ENCODE assay signal across 17 cellular contexts in genomic region chr5:54541823-54542783, GRCh38. TPM values are rescaled to one million over a fixed set of nuclear protein-coding genes. Genes with fewer than 3 reads are reported as not detected.
DNase-seq lines count a peak whose midpoint lies in the region; ATAC-seq and TF ChIP-seq lines count a peak whose summit lies in the region.
"Had no signal": no experiment of that assay in that cellular context is flagged by ENCODE, and none has a peak within 500 bp of the region (broad histone marks: within the 10 kb centered on the region; RNA-seq: fewer than 3 reads in every experiment).

No MANE protein-coding gene starts in this region.

- H3K9me3 ChIP-seq in left ventricle myocardium inferior (replicated peaks) (no peaks in the 10 kb centered on the region), esophagus muscularis mucosa (no peaks in the 10 kb centered on the region), upper lobe of right lung (no peaks in the 10 kb centered on the region), sigmoid colon (no peaks in the 10 kb centered on the region)
- H3K9me3 ChIP-seq: Peyer's patch had no signal

- TF ChIP-seq CTCF in left ventricle myocardium inferior (IDR thresholded peaks at IDR 0.05; ENCODE audit: borderline replicate concordance) (no peak), esophagus muscularis mucosa (IDR thresholded peaks at IDR 0.05) (no peak), upper lobe of right lung (IDR thresholded peaks at IDR 0.05) (no peak), sigmoid colon (IDR thresholded peaks at IDR 0.05) (no peak)

- TF ChIP-seq EP300 in esophagus muscularis mucosa (IDR thresholded peaks at IDR 0.05), result no peak
- TF ChIP-seq EP300 in sigmoid colon (IDR thresholded peaks at IDR 0.05), result no peak

- 90% methylated on average over 12 of the region's 12 CpGs for WGBS in esophagus muscularis mucosa
- 93 to 95% methylated on average over 12 of the region's 12 CpGs for WGBS in sigmoid colon, 2 donors

- no peaks in the 10 kb centered on the region for H3K27me3 ChIP-seq in left ventricle myocardium inferior (ENCODE audit: low read depth)
- no peaks in the 10 kb centered on the region for H3K27me3 ChIP-seq in esophagus muscularis mucosa
- no peaks in the 10 kb centered on the region for H3K27me3 ChIP-seq in upper lobe of right lung
- H3K27me3 ChIP-seq in sigmoid colon, result no peaks in the 10 kb centered on the region
- H3K27me3 ChIP-seq: Peyer's patch had no signal

- H3K36me3 ChIP-seq in left ventricle myocardium inferior, result no peaks in the 10 kb centered on the region
- H3K36me3 ChIP-seq in esophagus muscularis mucosa, result peaks cover 0 to 8% (median 0%) of the 10 kb centered on the region in 4 donors
- peaks cover 4% of the 10 kb centered on the region for H3K36me3 ChIP-seq in upper lobe of right lung
- H3K36me3 ChIP-seq in sigmoid colon, result peaks cover 0 to 2% (median 0%) of the 10 kb centered on the region in 4 donors
- H3K36me3 ChIP-seq: Peyer's patch had no signal

- ATAC-seq in Right ventricle myocardium inferior, result peak; percentile 26
- ATAC-seq in upper lobe of right lung, result peak; percentile 42
- ATAC-seq in HG03521 (IDR thresholded peaks at IDR 0.05; ENCODE audit: unreplicated experiment), result no peak
- ATAC-seq in HG03457 (IDR thresholded peaks at IDR 0.05; ENCODE audit: unreplicated experiment), result no peak

- DNase-seq in Right ventricle myocardium inferior (ENCODE audit: missing footprints) (no peak), left ventricle myocardium inferior (no peak), NCI-H774 (lab: John Stamatoyannopoulos, UW) (peak; percentile 33), esophagus muscularis mucosa (ENCODE audit: extremely low spot score) (peak; percentile 85), upper lobe of right lung (no peak), sigmoid colon (no peak)
- DNase-seq: ACHN; activated CD4-positive, alpha-beta T cell treated with anti-CD3 and anti-CD28 coated beads, Interleukin-2, amount 10 ng/mL, durations not matched to agents 24 days and 14 days; activated naive CD4-positive, alpha-beta T cell treated with anti-CD3 and anti-CD28 coated beads, Interleukin-2, amount 10 ng/mL, durations not matched to agents 7 days and 5 days; CD4-positive, alpha-beta T cell; DND-41; NCI-H1694; NCI-H524 treated with DMSO at 0.1 percent for 48 hours; Peyer's patch; stimulated activated CD4-positive, alpha-beta T cell treated with anti-CD3 and anti-CD28 coated beads, Interleukin-12 subunit alpha, Interleukin-12 subunit beta, amount 100 ng/mL, for 4 hours had no signal

- intact Hi-C loops in Right ventricle myocardium inferior (cut with DNase I) (no loop called here), left ventricle myocardium inferior (cut with micrococcal nuclease) (no loop called here), esophagus muscularis mucosa (cut with DNase I) (no loop called here), upper lobe of right lung (cut with DNase I) (no loop called here), sigmoid colon (cut with DNase I) (no loop called here)

- peaks cover 46% of the 10 kb centered on the region for H3K4me1 ChIP-seq in left ventricle myocardium inferior
- H3K4me1 ChIP-seq in esophagus muscularis mucosa, result peaks cover 11 to 30% (median 18%) of the 10 kb centered on the region in 4 donors
- H3K4me1 ChIP-seq in upper lobe of right lung, result peaks cover 9% of the 10 kb centered on the region
- peaks cover 0 to 48% (median 29%) of the 10 kb centered on the region in 4 donors for H3K4me1 ChIP-seq in sigmoid colon
- H3K4me1 ChIP-seq: Peyer's patch had no signal

- H3K27ac ChIP-seq in left ventricle myocardium inferior (replicated peaks), result no peak overlapping the region
- H3K27ac ChIP-seq in esophagus muscularis mucosa (replicated peaks in 1 of 4), result no peak overlapping the region
- H3K27ac ChIP-seq in upper lobe of right lung, result no peak overlapping the region
- peak overlapping the region in 2 of 4 donors; percentile 20 to 33 for H3K27ac ChIP-seq in sigmoid colon
- H3K27ac ChIP-seq: Peyer's patch had no signal

- TF ChIP-seq POLR2A in esophagus muscularis mucosa (IDR thresholded peaks at IDR 0.05; ENCODE audit: low read depth) (no peak), sigmoid colon (IDR thresholded peaks at IDR 0.05) (no peak)

- H3K4me3 ChIP-seq in left ventricle myocardium inferior, result no peak overlapping the region
- H3K4me3 ChIP-seq in esophagus muscularis mucosa, result no peak overlapping the region
- H3K4me3 ChIP-seq in upper lobe of right lung, result no peak overlapping the region
- H3K4me3 ChIP-seq in sigmoid colon, result no peak overlapping the region
- H3K4me3 ChIP-seq: Peyer's patch had no signal

RNA-seq across cellular contexts. Expression of gene SNX18, which starts 24.5 kb away (rescaled TPM):
- 25.2 TPM for total RNA-seq in Right ventricle myocardium inferior
- total RNA-seq in left ventricle myocardium inferior, result 28.7 TPM
- total RNA-seq in esophagus muscularis mucosa, result 10 to 100 TPM; 34.1 to 93.3 (median 57.4) TPM
- 35.4 TPM for total RNA-seq in upper lobe of right lung
- total RNA-seq in sigmoid colon, result 10 to 100 TPM; 37.8 to 51.3 (median 46.1) TPM
- 1 to 10 TPM; 3.9 to 6.5 (median 5.4) TPM for polyA plus RNA-seq in sigmoid colon

Comparison
In these comparisons a context has a peak if more than half of its experiments do, and no peak if none do; other contexts are left out.
1. ATAC-seq: peak in Right ventricle myocardium inferior (single experiment) and upper lobe of right lung (single experiment); none in HG03521 (single experiment) and HG03457 (single experiment).
2. DNase-seq: peak in NCI-H774 (single experiment) and esophagus muscularis mucosa (single experiment); none in Right ventricle myocardium inferior (single experiment), left ventricle myocardium inferior (single experiment), upper lobe of right lung (single experiment) and sigmoid colon (single experiment).